In the genomic region with DNA sequence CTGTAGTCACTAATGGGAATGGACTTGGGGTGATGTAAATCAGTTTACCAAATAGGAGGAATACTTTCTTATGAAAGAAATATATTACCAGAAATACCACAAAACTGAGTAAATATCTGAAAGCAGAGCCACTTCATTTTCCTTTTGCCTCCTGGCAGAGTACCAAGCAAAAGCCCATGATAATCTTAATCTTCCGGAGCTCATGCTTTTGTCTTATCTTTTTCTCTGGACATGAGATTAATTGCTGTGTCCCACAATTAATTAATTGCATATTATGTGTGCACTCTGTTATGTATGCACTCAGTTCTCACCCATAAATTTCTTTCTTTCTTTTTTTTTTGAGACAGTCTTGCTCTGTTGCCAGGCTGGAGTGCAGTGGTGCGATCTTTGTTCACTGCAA, we compare ENCODE assay signal across 24 cellular contexts.
"Had no signal": no experiment of that assay in that cellular context is flagged by ENCODE, and none has a peak within 500 bp of the region (broad histone marks: within the 10 kb centered on the region; RNA-seq: fewer than 3 reads in every experiment).

No MANE protein-coding gene starts in this region.

- H3K9ac ChIP-seq: neural progenitor cell, parathyroid adenoma had no signal

- H3K4me2 ChIP-seq: neural progenitor cell had no signal

- DNase-seq: occipital lobe; ovary; posterior cingulate gyrus; psoas muscle; right cardiac atrium; right lobe of liver; sigmoid colon; small intestine; stimulated activated CD4-positive, alpha-beta T cell treated with anti-CD3 and anti-CD28 coated beads, Interleukin-15, amount 100 ng/mL, for 24 hours; stimulated activated CD4-positive, alpha-beta T cell treated with anti-CD3 and anti-CD28 coated beads, Interleukin-2, amount 100 ng/mL, for 24 hours; stimulated activated CD4-positive, alpha-beta T cell treated with anti-CD3 and anti-CD28 coated beads, Interleukin-2, amount 100 ng/mL, for 48 hours; stimulated activated CD4-positive, alpha-beta T cell treated with anti-CD3 and anti-CD28 coated beads, Interleukin-4, amount 100 ng/mL, for 24 hours; stimulated activated naive B cell treated with anti-CD40 and anti-IgM and Interleukin-4, amounts not matched to agents 10 μg/mL and 1 μg/mL and 100 μg/mL, for 72 hours; stimulated activated naive CD4-positive, alpha-beta T cell treated with Interleukin-2 at 50 U/mL for 16 hours; stomach; thyroid gland; trophoblast cell; upper lobe of left lung had no signal

- H2AFZ ChIP-seq: neural progenitor cell, parathyroid adenoma had no signal

- H3K27ac ChIP-seq: neural progenitor cell, ovary, parathyroid adenoma, psoas muscle, right lobe of liver, sigmoid colon, stomach, thoracic aorta, thyroid gland, tibial nerve, upper lobe of left lung, vagina had no signal

- H3K36me3 ChIP-seq: neural progenitor cell, ovary, right lobe of liver, sigmoid colon, stomach, thoracic aorta, thyroid gland, tibial nerve, upper lobe of left lung, vagina had no signal

- ATAC-seq: psoas muscle; right cardiac atrium; right lobe of liver; stimulated activated effector memory CD8-positive, alpha-beta T cell treated with anti-CD3 and anti-CD28 coated beads, Interleukin-12 subunit alpha, Interleukin-12 subunit beta, amount 100 ng/mL, for 72 hours; stimulated activated naive B cell treated with anti-CD40 and anti-IgM and Interleukin-4, amounts not matched to agents 10 μg/mL and 1 μg/mL and 100 μg/mL, for 72 hours had no signal

- H3K79me2 ChIP-seq: parathyroid adenoma had no signal

- H3K4me3 ChIP-seq: neural progenitor cell, ovary, psoas muscle, right lobe of liver, sigmoid colon, stomach, thoracic aorta, thyroid gland, tibial nerve, upper lobe of left lung, vagina had no signal

- H3K27me3 ChIP-seq: neural progenitor cell, ovary, right lobe of liver, thyroid gland, tibial nerve, upper lobe of left lung, vagina had no signal

- H3K4me1 ChIP-seq: neural progenitor cell, parathyroid adenoma, psoas muscle, right lobe of liver, sigmoid colon, thyroid gland, tibial nerve, upper lobe of left lung, vagina had no signal

- H3K9me3 ChIP-seq: ovary, psoas muscle, right lobe of liver, sigmoid colon, stomach, thoracic aorta, thyroid gland, tibial nerve, upper lobe of left lung, vagina had no signal
